In the genomic region with DNA sequence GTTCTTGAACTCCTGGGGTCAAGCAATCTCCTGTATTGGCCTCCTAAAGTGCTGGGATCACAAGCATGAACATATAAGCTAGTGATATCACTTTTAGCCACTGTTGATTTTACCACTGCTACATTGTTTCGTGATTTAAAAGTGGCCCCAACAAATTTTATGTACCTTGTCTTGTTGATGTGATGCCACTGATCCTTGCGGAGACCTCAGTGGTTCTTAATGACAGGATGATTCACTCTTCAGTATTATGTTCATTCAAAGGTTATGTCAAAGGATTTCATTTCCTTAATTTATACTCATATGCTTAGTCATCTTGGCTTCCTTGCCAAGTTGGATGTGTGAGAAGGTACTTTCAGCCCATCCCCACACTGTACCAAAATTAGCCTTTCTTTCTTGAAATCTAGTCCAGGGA, we compare ENCODE assay signal across 1 cellular context.
TF ChIP-seq lines count a peak whose summit lies in the region.

No MANE protein-coding gene starts in this region.

TF ChIP-seq in IMR-90, 13 proteins besides CTCF, POLR2A, EP300 and RAD21:
- TF ChIP-seq RCOR1 (IDR thresholded peaks at IDR 0.05; ENCODE audit: insufficient replicate concordance, low read length), result no peak
- TF ChIP-seq NFE2L2 (IDR thresholded peaks at IDR 0.05; ENCODE audit: low read depth, low read length), result peak; percentile 36
- TF ChIP-seq FOS (IDR thresholded peaks at IDR 0.05; ENCODE audit: low read depth, low read length), result peak; percentile 69
